In the genomic region with DNA sequence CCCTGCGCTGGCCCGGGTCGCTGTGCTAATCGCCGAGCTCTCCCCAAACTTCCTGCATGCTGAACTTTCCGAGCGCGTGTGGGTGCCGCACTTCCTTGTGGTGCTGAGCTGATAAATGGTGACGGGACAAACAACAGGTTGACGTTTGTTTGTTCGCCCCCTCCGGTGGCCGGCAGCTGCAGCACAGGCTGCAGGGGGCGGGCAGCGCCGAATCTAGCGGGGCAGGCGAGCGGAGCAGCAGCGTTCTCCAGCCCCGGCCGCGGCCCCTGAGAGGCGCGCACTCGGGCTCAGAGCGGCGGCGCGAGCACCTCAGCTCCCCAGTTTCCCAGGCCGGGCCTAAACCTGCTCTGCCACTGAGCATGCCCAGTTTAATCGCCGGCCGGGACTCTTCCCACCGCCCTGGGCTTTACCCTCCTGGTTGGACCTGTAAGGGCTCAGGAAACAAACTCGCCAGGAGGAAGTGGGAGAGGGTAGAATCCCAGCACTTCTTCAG, we compare ENCODE assay signal across 2 cellular contexts.
A peak's percentile ranks its signal among the peaks of the same experiment; 100 is the strongest.
TF ChIP-seq lines count a peak whose summit lies in the region.

A gene (minus strand): TSS at position 120 of the 493 bp plus-strand sequence.

TF ChIP-seq in HEK293, 187 proteins besides CTCF, POLR2A, EP300 and RAD21 (continued from another document and continues in another):
- TF ChIP-seq, protein P1, sequence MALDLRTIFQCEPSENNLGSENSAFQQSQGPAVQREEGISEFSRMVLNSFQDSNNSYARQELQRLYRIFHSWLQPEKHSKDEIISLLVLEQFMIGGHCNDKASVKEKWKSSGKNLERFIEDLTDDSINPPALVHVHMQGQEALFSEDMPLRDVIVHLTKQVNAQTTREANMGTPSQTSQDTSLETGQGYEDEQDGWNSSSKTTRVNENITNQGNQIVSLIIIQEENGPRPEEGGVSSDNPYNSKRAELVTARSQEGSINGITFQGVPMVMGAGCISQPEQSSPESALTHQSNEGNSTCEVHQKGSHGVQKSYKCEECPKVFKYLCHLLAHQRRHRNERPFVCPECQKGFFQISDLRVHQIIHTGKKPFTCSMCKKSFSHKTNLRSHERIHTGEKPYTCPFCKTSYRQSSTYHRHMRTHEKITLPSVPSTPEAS (tag by site-specific recombination; IDR thresholded peaks at IDR 0.05) = no peak
- TF ChIP-seq, protein P2, sequence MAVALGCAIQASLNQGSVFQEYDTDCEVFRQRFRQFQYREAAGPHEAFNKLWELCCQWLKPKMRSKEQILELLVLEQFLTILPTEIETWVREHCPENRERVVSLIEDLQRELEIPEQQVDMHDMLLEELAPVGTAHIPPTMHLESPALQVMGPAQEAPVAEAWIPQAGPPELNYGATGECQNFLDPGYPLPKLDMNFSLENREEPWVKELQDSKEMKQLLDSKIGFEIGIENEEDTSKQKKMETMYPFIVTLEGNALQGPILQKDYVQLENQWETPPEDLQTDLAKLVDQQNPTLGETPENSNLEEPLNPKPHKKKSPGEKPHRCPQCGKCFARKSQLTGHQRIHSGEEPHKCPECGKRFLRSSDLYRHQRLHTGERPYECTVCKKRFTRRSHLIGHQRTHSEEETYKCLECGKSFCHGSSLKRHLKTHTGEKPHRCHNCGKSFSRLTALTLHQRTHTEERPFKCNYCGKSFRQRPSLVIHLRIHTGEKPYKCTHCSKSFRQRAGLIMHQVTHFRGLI (tag by site-specific recombination; IDR thresholded peaks at IDR 0.05) = no peak
- TF ChIP-seq ZNF2 (tag by site-specific recombination; IDR thresholded peaks at IDR 0.05) (peak; percentile 90), ZNF473 (tag by site-specific recombination; IDR thresholded peaks at IDR 0.05) (no peak), ZNF248 (tag by site-specific recombination; IDR thresholded peaks at IDR 0.05) (no peak), ZNF223 (tag by site-specific recombination; IDR thresholded peaks at IDR 0.05) (no peak), YY2 (tag by site-specific recombination; IDR thresholded peaks at IDR 0.05) (no peak), ZNF114 (tag by site-specific recombination; IDR thresholded peaks at IDR 0.05) (no peak), ZNF837 (tag by site-specific recombination; IDR thresholded peaks at IDR 0.05) (no peak), ZNF624 (tag by site-specific recombination; IDR thresholded peaks at IDR 0.05) (no peak), ZNF792 (tag by site-specific recombination; IDR thresholded peaks at IDR 0.05) (no peak)
- TF ChIP-seq, protein P3, sequence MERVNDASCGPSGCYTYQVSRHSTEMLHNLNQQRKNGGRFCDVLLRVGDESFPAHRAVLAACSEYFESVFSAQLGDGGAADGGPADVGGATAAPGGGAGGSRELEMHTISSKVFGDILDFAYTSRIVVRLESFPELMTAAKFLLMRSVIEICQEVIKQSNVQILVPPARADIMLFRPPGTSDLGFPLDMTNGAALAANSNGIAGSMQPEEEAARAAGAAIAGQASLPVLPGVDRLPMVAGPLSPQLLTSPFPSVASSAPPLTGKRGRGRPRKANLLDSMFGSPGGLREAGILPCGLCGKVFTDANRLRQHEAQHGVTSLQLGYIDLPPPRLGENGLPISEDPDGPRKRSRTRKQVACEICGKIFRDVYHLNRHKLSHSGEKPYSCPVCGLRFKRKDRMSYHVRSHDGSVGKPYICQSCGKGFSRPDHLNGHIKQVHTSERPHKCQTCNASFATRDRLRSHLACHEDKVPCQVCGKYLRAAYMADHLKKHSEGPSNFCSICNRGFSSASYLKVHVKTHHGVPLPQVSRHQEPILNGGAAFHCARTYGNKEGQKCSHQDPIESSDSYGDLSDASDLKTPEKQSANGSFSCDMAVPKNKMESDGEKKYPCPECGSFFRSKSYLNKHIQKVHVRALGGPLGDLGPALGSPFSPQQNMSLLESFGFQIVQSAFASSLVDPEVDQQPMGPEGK (tag by site-specific recombination; IDR thresholded peaks at IDR 0.05) = peak; percentile 67
- TF ChIP-seq, protein P4, sequence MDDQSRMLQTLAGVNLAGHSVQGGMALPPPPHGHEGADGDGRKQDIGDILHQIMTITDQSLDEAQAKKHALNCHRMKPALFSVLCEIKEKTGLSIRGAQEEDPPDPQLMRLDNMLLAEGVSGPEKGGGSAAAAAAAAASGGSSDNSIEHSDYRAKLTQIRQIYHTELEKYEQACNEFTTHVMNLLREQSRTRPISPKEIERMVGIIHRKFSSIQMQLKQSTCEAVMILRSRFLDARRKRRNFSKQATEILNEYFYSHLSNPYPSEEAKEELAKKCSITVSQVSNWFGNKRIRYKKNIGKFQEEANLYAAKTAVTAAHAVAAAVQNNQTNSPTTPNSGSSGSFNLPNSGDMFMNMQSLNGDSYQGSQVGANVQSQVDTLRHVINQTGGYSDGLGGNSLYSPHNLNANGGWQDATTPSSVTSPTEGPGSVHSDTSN (CRISPR knock-in tag; IDR thresholded peaks at IDR 0.05) = peak; percentile 44; the same call in 1 of the 2 replicates
- TF ChIP-seq, protein P5, sequence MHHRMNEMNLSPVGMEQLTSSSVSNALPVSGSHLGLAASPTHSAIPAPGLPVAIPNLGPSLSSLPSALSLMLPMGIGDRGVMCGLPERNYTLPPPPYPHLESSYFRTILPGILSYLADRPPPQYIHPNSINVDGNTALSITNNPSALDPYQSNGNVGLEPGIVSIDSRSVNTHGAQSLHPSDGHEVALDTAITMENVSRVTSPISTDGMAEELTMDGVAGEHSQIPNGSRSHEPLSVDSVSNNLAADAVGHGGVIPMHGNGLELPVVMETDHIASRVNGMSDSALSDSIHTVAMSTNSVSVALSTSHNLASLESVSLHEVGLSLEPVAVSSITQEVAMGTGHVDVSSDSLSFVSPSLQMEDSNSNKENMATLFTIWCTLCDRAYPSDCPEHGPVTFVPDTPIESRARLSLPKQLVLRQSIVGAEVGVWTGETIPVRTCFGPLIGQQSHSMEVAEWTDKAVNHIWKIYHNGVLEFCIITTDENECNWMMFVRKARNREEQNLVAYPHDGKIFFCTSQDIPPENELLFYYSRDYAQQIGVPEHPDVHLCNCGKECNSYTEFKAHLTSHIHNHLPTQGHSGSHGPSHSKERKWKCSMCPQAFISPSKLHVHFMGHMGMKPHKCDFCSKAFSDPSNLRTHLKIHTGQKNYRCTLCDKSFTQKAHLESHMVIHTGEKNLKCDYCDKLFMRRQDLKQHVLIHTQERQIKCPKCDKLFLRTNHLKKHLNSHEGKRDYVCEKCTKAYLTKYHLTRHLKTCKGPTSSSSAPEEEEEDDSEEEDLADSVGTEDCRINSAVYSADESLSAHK (tag by site-specific recombination; IDR thresholded peaks at IDR 0.05) = no peak
- TF ChIP-seq, protein P6, sequence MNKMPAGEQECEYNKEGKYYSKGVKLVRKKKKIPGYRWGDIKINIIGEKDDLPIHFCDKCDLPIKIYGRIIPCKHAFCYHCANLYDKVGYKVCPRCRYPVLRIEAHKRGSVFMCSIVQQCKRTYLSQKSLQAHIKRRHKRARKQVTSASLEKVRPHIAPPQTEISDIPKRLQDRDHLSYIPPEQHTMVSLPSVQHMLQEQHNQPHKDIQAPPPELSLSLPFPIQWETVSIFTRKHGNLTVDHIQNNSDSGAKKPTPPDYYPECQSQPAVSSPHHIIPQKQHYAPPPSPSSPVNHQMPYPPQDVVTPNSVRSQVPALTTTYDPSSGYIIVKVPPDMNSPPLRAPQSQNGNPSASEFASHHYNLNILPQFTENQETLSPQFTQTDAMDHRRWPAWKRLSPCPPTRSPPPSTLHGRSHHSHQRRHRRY (tag by site-specific recombination; IDR thresholded peaks at IDR 0.05) = no peak

TF ChIP-seq in WTC11, 78 proteins besides CTCF, POLR2A, EP300 and RAD21 (continued from another document and continues in another):
- TF ChIP-seq, protein P7, sequence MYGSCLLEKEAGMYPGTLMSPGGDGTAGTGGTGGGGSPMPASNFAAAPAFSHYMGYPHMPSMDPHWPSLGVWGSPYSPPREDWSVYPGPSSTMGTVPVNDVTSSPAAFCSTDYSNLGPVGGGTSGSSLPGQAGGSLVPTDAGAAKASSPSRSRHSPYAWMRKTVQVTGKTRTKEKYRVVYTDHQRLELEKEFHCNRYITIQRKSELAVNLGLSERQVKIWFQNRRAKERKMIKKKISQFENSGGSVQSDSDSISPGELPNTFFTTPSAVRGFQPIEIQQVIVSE (CRISPR knock-in tag; IDR thresholded peaks at IDR 0.05; ENCODE audit: borderline replicate concordance) = no peak
- TF ChIP-seq, protein P8, sequence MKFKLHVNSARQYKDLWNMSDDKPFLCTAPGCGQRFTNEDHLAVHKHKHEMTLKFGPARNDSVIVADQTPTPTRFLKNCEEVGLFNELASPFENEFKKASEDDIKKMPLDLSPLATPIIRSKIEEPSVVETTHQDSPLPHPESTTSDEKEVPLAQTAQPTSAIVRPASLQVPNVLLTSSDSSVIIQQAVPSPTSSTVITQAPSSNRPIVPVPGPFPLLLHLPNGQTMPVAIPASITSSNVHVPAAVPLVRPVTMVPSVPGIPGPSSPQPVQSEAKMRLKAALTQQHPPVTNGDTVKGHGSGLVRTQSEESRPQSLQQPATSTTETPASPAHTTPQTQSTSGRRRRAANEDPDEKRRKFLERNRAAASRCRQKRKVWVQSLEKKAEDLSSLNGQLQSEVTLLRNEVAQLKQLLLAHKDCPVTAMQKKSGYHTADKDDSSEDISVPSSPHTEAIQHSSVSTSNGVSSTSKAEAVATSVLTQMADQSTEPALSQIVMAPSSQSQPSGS (CRISPR knock-in tag; IDR thresholded peaks at IDR 0.05; ENCODE audit: borderline replicate concordance, low read depth) = no peak
- TF ChIP-seq TEAD1 (CRISPR knock-in tag; IDR thresholded peaks at IDR 0.05) (peak; percentile 75), SMAD3 (CRISPR knock-in tag; IDR thresholded peaks at IDR 0.05; ENCODE audit: borderline replicate concordance) (no peak), ZNF219 (CRISPR knock-in tag; IDR thresholded peaks at IDR 0.05; ENCODE audit: borderline replicate concordance) (no peak), SP1 (CRISPR knock-in tag; conservative IDR thresholded peaks at IDR 0.05) (peak; percentile 63; the same call in 1 of the 2 replicates), FOXJ3 (CRISPR knock-in tag; IDR thresholded peaks at IDR 0.05; ENCODE audit: borderline replicate concordance) (no peak), CREB1 (CRISPR knock-in tag; IDR thresholded peaks at IDR 0.05) (no peak), ZBTB21 (CRISPR knock-in tag; IDR thresholded peaks at IDR 0.05; ENCODE audit: borderline replicate concordance) (peak; percentile 87; the same call in 1 of the 2 replicates), GTF2I (CRISPR knock-in tag; conservative IDR thresholded peaks at IDR 0.05) (no peak), FOXK1 (CRISPR knock-in tag; IDR thresholded peaks at IDR 0.05) (peak; percentile 63), ESRRA (CRISPR knock-in tag; IDR thresholded peaks at IDR 0.05; ENCODE audit: borderline replicate concordance) (no peak), ZNF138 (CRISPR knock-in tag; conservative IDR thresholded peaks at IDR 0.05) (0 out of 2 replicates have a peak, but pooled peaks have one; percentile 53)
- TF ChIP-seq, protein P9, sequence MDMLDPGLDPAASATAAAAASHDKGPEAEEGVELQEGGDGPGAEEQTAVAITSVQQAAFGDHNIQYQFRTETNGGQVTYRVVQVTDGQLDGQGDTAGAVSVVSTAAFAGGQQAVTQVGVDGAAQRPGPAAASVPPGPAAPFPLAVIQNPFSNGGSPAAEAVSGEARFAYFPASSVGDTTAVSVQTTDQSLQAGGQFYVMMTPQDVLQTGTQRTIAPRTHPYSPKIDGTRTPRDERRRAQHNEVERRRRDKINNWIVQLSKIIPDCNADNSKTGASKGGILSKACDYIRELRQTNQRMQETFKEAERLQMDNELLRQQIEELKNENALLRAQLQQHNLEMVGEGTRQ (CRISPR knock-in tag; IDR thresholded peaks at IDR 0.05) = no peak
- TF ChIP-seq, protein P10, sequence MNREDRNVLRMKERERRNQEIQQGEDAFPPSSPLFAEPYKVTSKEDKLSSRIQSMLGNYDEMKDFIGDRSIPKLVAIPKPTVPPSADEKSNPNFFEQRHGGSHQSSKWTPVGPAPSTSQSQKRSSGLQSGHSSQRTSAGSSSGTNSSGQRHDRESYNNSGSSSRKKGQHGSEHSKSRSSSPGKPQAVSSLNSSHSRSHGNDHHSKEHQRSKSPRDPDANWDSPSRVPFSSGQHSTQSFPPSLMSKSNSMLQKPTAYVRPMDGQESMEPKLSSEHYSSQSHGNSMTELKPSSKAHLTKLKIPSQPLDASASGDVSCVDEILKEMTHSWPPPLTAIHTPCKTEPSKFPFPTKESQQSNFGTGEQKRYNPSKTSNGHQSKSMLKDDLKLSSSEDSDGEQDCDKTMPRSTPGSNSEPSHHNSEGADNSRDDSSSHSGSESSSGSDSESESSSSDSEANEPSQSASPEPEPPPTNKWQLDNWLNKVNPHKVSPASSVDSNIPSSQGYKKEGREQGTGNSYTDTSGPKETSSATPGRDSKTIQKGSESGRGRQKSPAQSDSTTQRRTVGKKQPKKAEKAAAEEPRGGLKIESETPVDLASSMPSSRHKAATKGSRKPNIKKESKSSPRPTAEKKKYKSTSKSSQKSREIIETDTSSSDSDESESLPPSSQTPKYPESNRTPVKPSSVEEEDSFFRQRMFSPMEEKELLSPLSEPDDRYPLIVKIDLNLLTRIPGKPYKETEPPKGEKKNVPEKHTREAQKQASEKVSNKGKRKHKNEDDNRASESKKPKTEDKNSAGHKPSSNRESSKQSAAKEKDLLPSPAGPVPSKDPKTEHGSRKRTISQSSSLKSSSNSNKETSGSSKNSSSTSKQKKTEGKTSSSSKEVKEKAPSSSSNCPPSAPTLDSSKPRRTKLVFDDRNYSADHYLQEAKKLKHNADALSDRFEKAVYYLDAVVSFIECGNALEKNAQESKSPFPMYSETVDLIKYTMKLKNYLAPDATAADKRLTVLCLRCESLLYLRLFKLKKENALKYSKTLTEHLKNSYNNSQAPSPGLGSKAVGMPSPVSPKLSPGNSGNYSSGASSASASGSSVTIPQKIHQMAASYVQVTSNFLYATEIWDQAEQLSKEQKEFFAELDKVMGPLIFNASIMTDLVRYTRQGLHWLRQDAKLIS (CRISPR knock-in tag; IDR thresholded peaks at IDR 0.05; ENCODE audit: borderline replicate concordance) = peak; percentile 75; the same call in 1 of the 2 replicates
- TF ChIP-seq, protein P11, sequence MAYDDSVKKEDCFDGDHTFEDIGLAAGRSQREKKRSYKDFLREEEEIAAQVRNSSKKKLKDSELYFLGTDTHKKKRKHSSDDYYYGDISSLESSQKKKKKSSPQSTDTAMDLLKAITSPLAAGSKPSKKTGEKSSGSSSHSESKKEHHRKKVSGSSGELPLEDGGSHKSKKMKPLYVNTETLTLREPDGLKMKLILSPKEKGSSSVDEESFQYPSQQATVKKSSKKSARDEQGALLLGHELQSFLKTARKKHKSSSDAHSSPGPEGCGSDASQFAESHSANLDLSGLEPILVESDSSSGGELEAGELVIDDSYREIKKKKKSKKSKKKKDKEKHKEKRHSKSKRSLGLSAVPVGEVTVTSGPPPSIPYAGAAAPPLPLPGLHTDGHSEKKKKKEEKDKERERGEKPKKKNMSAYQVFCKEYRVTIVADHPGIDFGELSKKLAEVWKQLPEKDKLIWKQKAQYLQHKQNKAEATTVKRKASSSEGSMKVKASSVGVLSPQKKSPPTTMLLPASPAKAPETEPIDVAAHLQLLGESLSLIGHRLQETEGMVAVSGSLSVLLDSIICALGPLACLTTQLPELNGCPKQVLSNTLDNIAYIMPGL (CRISPR knock-in tag; IDR thresholded peaks at IDR 0.05) = peak; percentile 99
